ENCODE assay signal across 2 cellular contexts in the genomic region with DNA sequence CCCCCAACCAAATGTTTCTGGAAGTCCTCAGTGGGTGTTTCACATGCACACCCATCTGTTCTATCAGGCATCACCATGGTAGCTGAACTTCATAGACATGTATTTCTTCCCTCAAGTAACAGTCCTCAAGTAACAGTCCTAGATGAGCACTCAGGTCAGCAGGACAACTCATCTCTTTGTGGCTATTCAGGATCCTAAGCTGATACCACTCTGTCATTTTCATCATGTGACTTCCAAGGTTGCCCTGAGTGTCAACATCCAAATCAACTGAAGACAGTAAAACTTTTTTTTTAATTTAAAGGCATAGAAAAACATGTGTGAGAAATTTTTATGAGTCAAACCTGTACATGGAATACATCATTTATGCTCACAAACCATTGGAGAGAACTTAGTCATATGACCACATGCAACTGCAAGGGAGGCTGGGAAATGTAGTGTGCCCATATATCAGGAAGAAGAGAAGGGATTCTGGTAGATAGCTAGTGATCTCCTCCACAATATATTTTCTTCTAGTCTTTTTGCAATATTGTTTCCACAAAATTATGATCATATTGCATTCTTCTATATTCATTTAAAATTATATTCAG.
A peak's percentile ranks its signal among the peaks of the same experiment; 100 is the strongest.
TF ChIP-seq lines count a peak whose summit lies in the region.

No MANE protein-coding gene starts in this region.

TF ChIP-seq in Ishikawa, 13 proteins besides CTCF, POLR2A, EP300 and RAD21 (continued from another document):
- TF ChIP-seq, protein P1, sequence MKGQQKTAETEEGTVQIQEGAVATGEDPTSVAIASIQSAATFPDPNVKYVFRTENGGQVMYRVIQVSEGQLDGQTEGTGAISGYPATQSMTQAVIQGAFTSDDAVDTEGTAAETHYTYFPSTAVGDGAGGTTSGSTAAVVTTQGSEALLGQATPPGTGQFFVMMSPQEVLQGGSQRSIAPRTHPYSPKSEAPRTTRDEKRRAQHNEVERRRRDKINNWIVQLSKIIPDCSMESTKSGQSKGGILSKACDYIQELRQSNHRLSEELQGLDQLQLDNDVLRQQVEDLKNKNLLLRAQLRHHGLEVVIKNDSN (IDR thresholded peaks at IDR 0.05): peak; percentile 85
- TF ChIP-seq CREB1 (IDR thresholded peaks at IDR 0.05; ENCODE audit: low read depth): no peak

TF ChIP-seq in GM12878, 131 proteins besides CTCF, POLR2A, EP300 and RAD21 (continued from another document):
- TF ChIP-seq, protein P2, sequence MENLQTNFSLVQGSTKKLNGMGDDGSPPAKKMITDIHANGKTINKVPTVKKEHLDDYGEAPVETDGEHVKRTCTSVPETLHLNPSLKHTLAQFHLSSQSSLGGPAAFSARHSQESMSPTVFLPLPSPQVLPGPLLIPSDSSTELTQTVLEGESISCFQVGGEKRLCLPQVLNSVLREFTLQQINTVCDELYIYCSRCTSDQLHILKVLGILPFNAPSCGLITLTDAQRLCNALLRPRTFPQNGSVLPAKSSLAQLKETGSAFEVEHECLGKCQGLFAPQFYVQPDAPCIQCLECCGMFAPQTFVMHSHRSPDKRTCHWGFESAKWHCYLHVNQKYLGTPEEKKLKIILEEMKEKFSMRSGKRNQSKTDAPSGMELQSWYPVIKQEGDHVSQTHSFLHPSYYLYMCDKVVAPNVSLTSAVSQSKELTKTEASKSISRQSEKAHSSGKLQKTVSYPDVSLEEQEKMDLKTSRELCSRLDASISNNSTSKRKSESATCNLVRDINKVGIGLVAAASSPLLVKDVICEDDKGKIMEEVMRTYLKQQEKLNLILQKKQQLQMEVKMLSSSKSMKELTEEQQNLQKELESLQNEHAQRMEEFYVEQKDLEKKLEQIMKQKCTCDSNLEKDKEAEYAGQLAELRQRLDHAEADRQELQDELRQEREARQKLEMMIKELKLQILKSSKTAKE (IDR thresholded peaks at IDR 0.05; ENCODE audit: low read depth, poor library complexity, severe bottlenecking): no peak
- TF ChIP-seq JUNB (IDR thresholded peaks at IDR 0.05) (peak; percentile 44), HCFC1 (IDR thresholded peaks at IDR 0.05; ENCODE audit: low read length) (0 out of 2 replicates have a peak, but pooled peaks have one; percentile 32)
TF ChIP-seq in GM12878: peak in this region for 3.
